1 cellular context compared by ENCODE assay signal in genomic region chr12:104579716-104580495, GRCh38.
TF ChIP-seq lines count a peak whose summit lies in the region.

No MANE protein-coding gene starts in this region.

TF ChIP-seq in GM12878, 131 proteins besides CTCF, POLR2A, EP300 and RAD21 (continued from another document and continues in another):
- TF ChIP-seq KAT2A (conservative IDR thresholded peaks at IDR 0.05; ENCODE audit: control insufficient read depth, low read depth, low read length) = no peak
- TF ChIP-seq, protein P1, sequence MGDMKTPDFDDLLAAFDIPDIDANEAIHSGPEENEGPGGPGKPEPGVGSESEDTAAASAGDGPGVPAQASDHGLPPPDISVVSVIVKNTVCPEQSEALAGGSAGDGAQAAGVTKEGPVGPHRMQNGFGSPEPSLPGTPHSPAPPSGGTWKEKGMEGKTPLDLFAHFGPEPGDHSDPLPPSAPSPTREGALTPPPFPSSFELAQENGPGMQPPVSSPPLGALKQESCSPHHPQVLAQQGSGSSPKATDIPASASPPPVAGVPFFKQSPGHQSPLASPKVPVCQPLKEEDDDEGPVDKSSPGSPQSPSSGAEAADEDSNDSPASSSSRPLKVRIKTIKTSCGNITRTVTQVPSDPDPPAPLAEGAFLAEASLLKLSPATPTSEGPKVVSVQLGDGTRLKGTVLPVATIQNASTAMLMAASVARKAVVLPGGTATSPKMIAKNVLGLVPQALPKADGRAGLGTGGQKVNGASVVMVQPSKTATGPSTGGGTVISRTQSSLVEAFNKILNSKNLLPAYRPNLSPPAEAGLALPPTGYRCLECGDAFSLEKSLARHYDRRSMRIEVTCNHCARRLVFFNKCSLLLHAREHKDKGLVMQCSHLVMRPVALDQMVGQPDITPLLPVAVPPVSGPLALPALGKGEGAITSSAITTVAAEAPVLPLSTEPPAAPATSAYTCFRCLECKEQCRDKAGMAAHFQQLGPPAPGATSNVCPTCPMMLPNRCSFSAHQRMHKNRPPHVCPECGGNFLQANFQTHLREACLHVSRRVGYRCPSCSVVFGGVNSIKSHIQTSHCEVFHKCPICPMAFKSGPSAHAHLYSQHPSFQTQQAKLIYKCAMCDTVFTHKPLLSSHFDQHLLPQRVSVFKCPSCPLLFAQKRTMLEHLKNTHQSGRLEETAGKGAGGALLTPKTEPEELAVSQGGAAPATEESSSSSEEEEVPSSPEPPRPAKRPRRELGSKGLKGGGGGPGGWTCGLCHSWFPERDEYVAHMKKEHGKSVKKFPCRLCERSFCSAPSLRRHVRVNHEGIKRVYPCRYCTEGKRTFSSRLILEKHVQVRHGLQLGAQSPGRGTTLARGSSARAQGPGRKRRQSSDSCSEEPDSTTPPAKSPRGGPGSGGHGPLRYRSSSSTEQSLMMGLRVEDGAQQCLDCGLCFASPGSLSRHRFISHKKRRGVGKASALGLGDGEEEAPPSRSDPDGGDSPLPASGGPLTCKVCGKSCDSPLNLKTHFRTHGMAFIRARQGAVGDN (IDR thresholded peaks at IDR 0.05) = no peak
- TF ChIP-seq STAT1 (conservative IDR thresholded peaks at IDR 0.05) = no peak
- peak; percentile 92 for TF ChIP-seq IRF4 (IDR thresholded peaks at IDR 0.05; ENCODE audit: low read depth, low read length)
- TF ChIP-seq, protein P2, sequence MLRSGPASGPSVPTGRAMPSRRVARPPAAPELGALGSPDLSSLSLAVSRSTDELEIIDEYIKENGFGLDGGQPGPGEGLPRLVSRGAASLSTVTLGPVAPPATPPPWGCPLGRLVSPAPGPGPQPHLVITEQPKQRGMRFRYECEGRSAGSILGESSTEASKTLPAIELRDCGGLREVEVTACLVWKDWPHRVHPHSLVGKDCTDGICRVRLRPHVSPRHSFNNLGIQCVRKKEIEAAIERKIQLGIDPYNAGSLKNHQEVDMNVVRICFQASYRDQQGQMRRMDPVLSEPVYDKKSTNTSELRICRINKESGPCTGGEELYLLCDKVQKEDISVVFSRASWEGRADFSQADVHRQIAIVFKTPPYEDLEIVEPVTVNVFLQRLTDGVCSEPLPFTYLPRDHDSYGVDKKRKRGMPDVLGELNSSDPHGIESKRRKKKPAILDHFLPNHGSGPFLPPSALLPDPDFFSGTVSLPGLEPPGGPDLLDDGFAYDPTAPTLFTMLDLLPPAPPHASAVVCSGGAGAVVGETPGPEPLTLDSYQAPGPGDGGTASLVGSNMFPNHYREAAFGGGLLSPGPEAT (IDR thresholded peaks at IDR 0.05; ENCODE audit: low read depth) = peak; percentile 74
- no peak for TF ChIP-seq SUPT20H (IDR thresholded peaks at IDR 0.05; ENCODE audit: borderline replicate concordance, control insufficient read depth, low read depth, low read length)
- TF ChIP-seq TARDBP (IDR thresholded peaks at IDR 0.05; ENCODE audit: borderline replicate concordance) = no peak
- TF ChIP-seq EED (IDR thresholded peaks at IDR 0.05; ENCODE audit: low read depth) = peak; percentile 81
- no peak for TF ChIP-seq PAX8 (IDR thresholded peaks at IDR 0.05)
- peak; percentile 86 for TF ChIP-seq MEF2A (IDR thresholded peaks at IDR 0.05; ENCODE audit: insufficient read depth, low read depth, low read length)
- TF ChIP-seq, protein P3, sequence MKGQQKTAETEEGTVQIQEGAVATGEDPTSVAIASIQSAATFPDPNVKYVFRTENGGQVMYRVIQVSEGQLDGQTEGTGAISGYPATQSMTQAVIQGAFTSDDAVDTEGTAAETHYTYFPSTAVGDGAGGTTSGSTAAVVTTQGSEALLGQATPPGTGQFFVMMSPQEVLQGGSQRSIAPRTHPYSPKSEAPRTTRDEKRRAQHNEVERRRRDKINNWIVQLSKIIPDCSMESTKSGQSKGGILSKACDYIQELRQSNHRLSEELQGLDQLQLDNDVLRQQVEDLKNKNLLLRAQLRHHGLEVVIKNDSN (IDR thresholded peaks at IDR 0.05; ENCODE audit: borderline replicate concordance, extremely low read length, insufficient read depth, low read depth, low read length) = no peak
- no peak for TF ChIP-seq SMAD5 (IDR thresholded peaks at IDR 0.05; ENCODE audit: low read depth)
- TF ChIP-seq ZBTB33 (IDR thresholded peaks at IDR 0.05) = no peak
- TF ChIP-seq USF2 (IDR thresholded peaks at IDR 0.05; ENCODE audit: borderline replicate concordance, low read depth, low read length) = no peak
- TF ChIP-seq NR2C2 (IDR thresholded peaks at IDR 0.05; ENCODE audit: borderline replicate concordance, control insufficient read depth, insufficient read length, low read depth) = no peak
- peak; percentile 61 to 67; a peak in 3 of 4 replicates for TF ChIP-seq BHLHE40 (IDR thresholded peaks at IDR 0.05; ENCODE audit: borderline replicate concordance in 1 of 2, low read depth in 2 of 2, low read length in 1 of 2)
- TF ChIP-seq MYB (IDR thresholded peaks at IDR 0.05; ENCODE audit: borderline replicate concordance, low read depth, low read length) = no peak
- TF ChIP-seq NBN (IDR thresholded peaks at IDR 0.05) = no peak
- TF ChIP-seq, protein P4, sequence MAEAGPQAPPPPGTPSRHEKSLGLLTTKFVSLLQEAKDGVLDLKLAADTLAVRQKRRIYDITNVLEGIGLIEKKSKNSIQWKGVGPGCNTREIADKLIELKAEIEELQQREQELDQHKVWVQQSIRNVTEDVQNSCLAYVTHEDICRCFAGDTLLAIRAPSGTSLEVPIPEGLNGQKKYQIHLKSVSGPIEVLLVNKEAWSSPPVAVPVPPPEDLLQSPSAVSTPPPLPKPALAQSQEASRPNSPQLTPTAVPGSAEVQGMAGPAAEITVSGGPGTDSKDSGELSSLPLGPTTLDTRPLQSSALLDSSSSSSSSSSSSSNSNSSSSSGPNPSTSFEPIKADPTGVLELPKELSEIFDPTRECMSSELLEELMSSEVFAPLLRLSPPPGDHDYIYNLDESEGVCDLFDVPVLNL (IDR thresholded peaks at IDR 0.05; ENCODE audit: low read depth, low read length) = no peak
- TF ChIP-seq RUNX3 (IDR thresholded peaks at IDR 0.05; ENCODE audit: low read length) = peak; percentile 97
- peak; percentile 93 for TF ChIP-seq MTA2 (IDR thresholded peaks at IDR 0.05; ENCODE audit: low read depth)
- TF ChIP-seq ZNF24 (IDR thresholded peaks at IDR 0.05) = 0 out of 2 replicates have a peak, but pooled peaks have one; percentile 59
- TF ChIP-seq SMAD1 (IDR thresholded peaks at IDR 0.05; ENCODE audit: low read depth, partially characterized antibody) = no peak
- no peak for TF ChIP-seq ASH2L (IDR thresholded peaks at IDR 0.05; ENCODE audit: borderline replicate concordance, low read depth)
- TF ChIP-seq CBX5 (IDR thresholded peaks at IDR 0.05; ENCODE audit: low read depth) = no peak
- TF ChIP-seq, protein P5, sequence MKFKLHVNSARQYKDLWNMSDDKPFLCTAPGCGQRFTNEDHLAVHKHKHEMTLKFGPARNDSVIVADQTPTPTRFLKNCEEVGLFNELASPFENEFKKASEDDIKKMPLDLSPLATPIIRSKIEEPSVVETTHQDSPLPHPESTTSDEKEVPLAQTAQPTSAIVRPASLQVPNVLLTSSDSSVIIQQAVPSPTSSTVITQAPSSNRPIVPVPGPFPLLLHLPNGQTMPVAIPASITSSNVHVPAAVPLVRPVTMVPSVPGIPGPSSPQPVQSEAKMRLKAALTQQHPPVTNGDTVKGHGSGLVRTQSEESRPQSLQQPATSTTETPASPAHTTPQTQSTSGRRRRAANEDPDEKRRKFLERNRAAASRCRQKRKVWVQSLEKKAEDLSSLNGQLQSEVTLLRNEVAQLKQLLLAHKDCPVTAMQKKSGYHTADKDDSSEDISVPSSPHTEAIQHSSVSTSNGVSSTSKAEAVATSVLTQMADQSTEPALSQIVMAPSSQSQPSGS (IDR thresholded peaks at IDR 0.05; ENCODE audit: low read length) = peak; percentile 76
- TF ChIP-seq, protein P6, sequence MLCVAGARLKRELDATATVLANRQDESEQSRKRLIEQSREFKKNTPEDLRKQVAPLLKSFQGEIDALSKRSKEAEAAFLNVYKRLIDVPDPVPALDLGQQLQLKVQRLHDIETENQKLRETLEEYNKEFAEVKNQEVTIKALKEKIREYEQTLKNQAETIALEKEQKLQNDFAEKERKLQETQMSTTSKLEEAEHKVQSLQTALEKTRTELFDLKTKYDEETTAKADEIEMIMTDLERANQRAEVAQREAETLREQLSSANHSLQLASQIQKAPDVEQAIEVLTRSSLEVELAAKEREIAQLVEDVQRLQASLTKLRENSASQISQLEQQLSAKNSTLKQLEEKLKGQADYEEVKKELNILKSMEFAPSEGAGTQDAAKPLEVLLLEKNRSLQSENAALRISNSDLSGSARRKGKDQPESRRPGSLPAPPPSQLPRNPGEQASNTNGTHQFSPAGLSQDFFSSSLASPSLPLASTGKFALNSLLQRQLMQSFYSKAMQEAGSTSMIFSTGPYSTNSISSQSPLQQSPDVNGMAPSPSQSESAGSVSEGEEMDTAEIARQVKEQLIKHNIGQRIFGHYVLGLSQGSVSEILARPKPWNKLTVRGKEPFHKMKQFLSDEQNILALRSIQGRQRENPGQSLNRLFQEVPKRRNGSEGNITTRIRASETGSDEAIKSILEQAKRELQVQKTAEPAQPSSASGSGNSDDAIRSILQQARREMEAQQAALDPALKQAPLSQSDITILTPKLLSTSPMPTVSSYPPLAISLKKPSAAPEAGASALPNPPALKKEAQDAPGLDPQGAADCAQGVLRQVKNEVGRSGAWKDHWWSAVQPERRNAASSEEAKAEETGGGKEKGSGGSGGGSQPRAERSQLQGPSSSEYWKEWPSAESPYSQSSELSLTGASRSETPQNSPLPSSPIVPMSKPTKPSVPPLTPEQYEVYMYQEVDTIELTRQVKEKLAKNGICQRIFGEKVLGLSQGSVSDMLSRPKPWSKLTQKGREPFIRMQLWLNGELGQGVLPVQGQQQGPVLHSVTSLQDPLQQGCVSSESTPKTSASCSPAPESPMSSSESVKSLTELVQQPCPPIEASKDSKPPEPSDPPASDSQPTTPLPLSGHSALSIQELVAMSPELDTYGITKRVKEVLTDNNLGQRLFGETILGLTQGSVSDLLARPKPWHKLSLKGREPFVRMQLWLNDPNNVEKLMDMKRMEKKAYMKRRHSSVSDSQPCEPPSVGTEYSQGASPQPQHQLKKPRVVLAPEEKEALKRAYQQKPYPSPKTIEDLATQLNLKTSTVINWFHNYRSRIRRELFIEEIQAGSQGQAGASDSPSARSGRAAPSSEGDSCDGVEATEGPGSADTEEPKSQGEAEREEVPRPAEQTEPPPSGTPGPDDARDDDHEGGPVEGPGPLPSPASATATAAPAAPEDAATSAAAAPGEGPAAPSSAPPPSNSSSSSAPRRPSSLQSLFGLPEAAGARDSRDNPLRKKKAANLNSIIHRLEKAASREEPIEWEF (IDR thresholded peaks at IDR 0.05; ENCODE audit: insufficient replicate concordance, low read depth, low read length) = peak; percentile 13
- no peak for TF ChIP-seq SRF (IDR thresholded peaks at IDR 0.05; ENCODE audit: low read depth in 2 of 2, low read length in 2 of 2)
- no peak for TF ChIP-seq E4F1 (IDR thresholded peaks at IDR 0.05; ENCODE audit: borderline replicate concordance, partially characterized antibody)
